Comparison of ENCODE assay signal across 8 cellular contexts in genomic region chr1:166166701-166167394, GRCh38. TPM values are rescaled to one million over a fixed set of nuclear protein-coding genes. Genes with fewer than 3 reads are reported as not detected.
A peak's percentile ranks its signal among the peaks of the same experiment; 100 is the strongest.
DNase-seq lines count a peak whose midpoint lies in the region; ATAC-seq and TF ChIP-seq lines count a peak whose summit lies in the region.

Gene FAM78B, minus strand, starts transcription at chr1:166167001. Its CDS starts 753 bp downstream, at chr1:166166248.

- H3K4me1 Mint-ChIP-seq in Calu3 (ENCODE audit: low read depth, unreplicated experiment) = peaks cover 8% of the 10 kb centered on the region
- peaks cover 9% of the 10 kb centered on the region for H3K4me1 Mint-ChIP-seq in type B pancreatic cell (ENCODE audit: unreplicated experiment)

- no TSS peak for BruUV-seq in Calu3 (replicated peaks; lab: Mats Ljungman, UMichigan)

- H3K27ac ChIP-seq in HUES48 (ENCODE audit: low read depth, low read length) (no peak within 1 kb of the TSS), SJCRH30 (no peak within 1 kb of the TSS)

- H3K27ac Mint-ChIP-seq in Calu3 (ENCODE audit: unreplicated experiment) (peak within 1 kb of the TSS; percentile 62), type B pancreatic cell (peak within 1 kb of the TSS; percentile 56)

- CTCF ChIA-PET in Calu3 (lab: Charles Lee) = interaction anchor here (0.6 to 0.7 kb wide), 2 partner anchors 36 to 368 kb away, joined by 3 to 6 read pairs; no protein-coding TSS in a partner anchor

- H3K36me3 ChIP-seq in HUES48 (ENCODE audit: control insufficient read depth, insufficient read depth, low read length) (no peaks in the 10 kb centered on the region), SJCRH30 (no peaks in the 10 kb centered on the region)

- H3K9me3 Mint-ChIP-seq in Calu3 (ENCODE audit: low read depth, unreplicated experiment) (no peaks in the 10 kb centered on the region), type B pancreatic cell (no peaks in the 10 kb centered on the region)

- H3K4me3 Mint-ChIP-seq in Calu3 (ENCODE audit: low read depth, unreplicated experiment) = peak within 1 kb of the TSS; percentile 77
- H3K4me3 Mint-ChIP-seq in type B pancreatic cell = peak within 1 kb of the TSS; percentile 88

- TF ChIP-seq CTCF in Calu3 (IDR thresholded peaks at IDR 0.05; ENCODE audit: unreplicated experiment) (no peak), omental fat pad (IDR thresholded peaks at IDR 0.05) (no peak), type B pancreatic cell (conservative IDR thresholded peaks at IDR 0.05) (peak; percentile 45)

- H3K4me3 ChIP-seq in HUES48 (ENCODE audit: low read depth, low read length) (peak within 1 kb of the TSS; percentile 64), SJCRH30 (peak within 1 kb of the TSS; percentile 68)

- H3K9me3 ChIP-seq in HUES48 (ENCODE audit: control insufficient read depth, insufficient read depth, low read length) (no peaks in the 10 kb centered on the region), SJCRH30 (replicated peaks) (no peaks in the 10 kb centered on the region)

- H3K4me1 ChIP-seq in HUES48 (ENCODE audit: control insufficient read depth, insufficient read depth, low read length) (peaks cover 31% of the 10 kb centered on the region), SJCRH30 (no peaks in the 10 kb centered on the region)

- H3K36me3 Mint-ChIP-seq in Calu3 (ENCODE audit: insufficient read depth, unreplicated experiment) (peaks cover 28% of the 10 kb centered on the region), type B pancreatic cell (no peaks in the 10 kb centered on the region)

- no peak within 1 kb of the TSS for H3K9ac ChIP-seq in HUES48 (ENCODE audit: low read depth, low read length)

- H3K27me3 ChIP-seq in HUES48 (ENCODE audit: control insufficient read depth, insufficient read depth, low read length) = peaks cover 55% of the 10 kb centered on the region
- no peaks in the 10 kb centered on the region for H3K27me3 ChIP-seq in SJCRH30

- H3K27me3 Mint-ChIP-seq in Calu3 (ENCODE audit: unreplicated experiment) = peaks cover 28% of the 10 kb centered on the region
- peaks cover 82% of the 10 kb centered on the region for H3K27me3 Mint-ChIP-seq in type B pancreatic cell

- intact Hi-C loops in Calu3 (cut with micrococcal nuclease; ENCODE audit: unreplicated experiment) = loop anchor here (1.0 kb wide), 1 partner anchor 239 kb away; no protein-coding TSS in a partner anchor

- ATAC-seq in GM21367 (IDR thresholded peaks at IDR 0.05; ENCODE audit: unreplicated experiment) (peak; percentile 45), omental fat pad (ENCODE audit: low FRiP score) (peak; percentile 82)

- DNase-seq in Calu3 (peak; percentile 79), SJCRH30 (peak; percentile 75 to 81), glomerular visceral epithelial cell (ENCODE audit: extremely low spot score) (peak; percentile 43), omental fat pad (ENCODE audit: low spot score) (peak; percentile 27), type B pancreatic cell (ENCODE audit: extremely low spot score, unreplicated experiment) (peak; percentile 71)
- peak; percentile 49 for DNase-seq in activated naive CD4-positive, alpha-beta T cell treated with anti-CD3 and anti-CD28 coated beads, Interleukin-2, amount 50 U/mL, for 16 hours

RNA-seq across cellular contexts. Expression of gene FAM78B, which starts in this region (rescaled TPM):
- total RNA-seq in Calu3 (2022) (1.9 and 4.9 TPM in 2 replicates), omental fat pad (1 to 10 TPM; 1.1 to 2.0 (median 1.5) TPM), type B pancreatic cell (ENCODE audit: low replicate concordance) (2.6 and 2.9 TPM in 2 replicates)
- total RNA-seq in SJCRH30 (2014; rRNA removed; shearing (Covaris generic)) = 0.10 and 0.28 TPM in 2 replicates

Comparison
In these comparisons a context has a peak if more than half of its experiments do, and no peak if none do; other contexts are left out.
1. Peak in DNase-seq and H3K4me3 ChIP-seq in SJCRH30; RNA of the gene not detected or under 1 TPM.
2. DNase-seq: peak in every context shown above with its lines; median percentile 79 in Calu3; 78 in SJCRH30; 71 in type B pancreatic cell; 49 in activated naive CD4-positive, alpha-beta T cell treated with anti-CD3 and anti-CD28 coated beads, Interleukin-2, amount 50 U/mL, for 16 hours; 43 in glomerular visceral epithelial cell; 27 in omental fat pad.